Comparison of ENCODE assay signal across 12 cellular contexts in genomic region chr2:177467646-177468045, GRCh38.
DNase-seq lines count a peak whose midpoint lies in the region; ATAC-seq and TF ChIP-seq lines count a peak whose summit lies in the region.
"Had no signal": no experiment of that assay in that cellular context is flagged by ENCODE, and none has a peak within 500 bp of the region (broad histone marks: within the 10 kb centered on the region; RNA-seq: fewer than 3 reads in every experiment).

No MANE protein-coding gene starts in this region.

- peaks cover 15% of the 10 kb centered on the region for H3K9me3 ChIP-seq in SK-N-SH
- no peaks in the 10 kb centered on the region for H3K9me3 ChIP-seq in smooth muscle cell (replicated peaks; ENCODE audit: low read depth)
- no peaks in the 10 kb centered on the region for H3K9me3 ChIP-seq in colonic mucosa

- H3K9ac ChIP-seq in SK-N-SH (no peak overlapping the region), smooth muscle cell (ENCODE audit: low read depth) (no peak overlapping the region), colonic mucosa (ENCODE audit: low read depth in 2 of 2, low read length in 2 of 2) (no peak overlapping the region)

- DNase-seq in SIG-M5 treated with dmso at 0.1 percent for 504 hours (lab: John Stamatoyannopoulos, UW; ENCODE audit: unreplicated experiment) = peak; percentile 35
- DNase-seq in SIG-M5 (lab: John Stamatoyannopoulos, UW) = no peak
- no peak for DNase-seq in SK-N-SH
- DNase-seq in fibroblast of gingiva (ENCODE audit: low read depth) = peak; percentile 24
- no peak for DNase-seq in smooth muscle cell (lab: John Stamatoyannopoulos, UW; ENCODE audit: unreplicated experiment)
- no peak for DNase-seq in activated CD4-positive, alpha-beta T cell treated with anti-CD3 and anti-CD28 coated beads, Interleukin-2, amount 50 U/mL, for 48 hours
- no peak for DNase-seq in colonic mucosa
- DNase-seq: activated CD4-positive, alpha-beta T cell treated with anti-CD3 and anti-CD28 coated beads, Interleukin-2, amount 10 ng/mL, durations not matched to agents 24 days and 14 days; brain microvascular endothelial cell; Caco-2; T-helper 2 cell had no signal

- no peak overlapping the region for H2AFZ ChIP-seq in SK-N-SH (ENCODE audit: low read depth)
- no peak overlapping the region for H2AFZ ChIP-seq in smooth muscle cell (ENCODE audit: low read depth)

- CTCF ChIA-PET in SK-N-SH (lab: Yijun Ruan, JAX) = no interaction called here

- H3K4me2 ChIP-seq in SK-N-SH (no peak overlapping the region), smooth muscle cell (no peak overlapping the region)

- H3K36me3 ChIP-seq in SK-N-SH (replicated peaks in 1 of 2; ENCODE audit: control insufficient read depth in 1 of 2, insufficient read depth in 2 of 2, low read length in 1 of 2) (peaks cover 47 to 58% of the 10 kb centered on the region in 2 experiments), smooth muscle cell (ENCODE audit: low read depth) (peaks cover 13% of the 10 kb centered on the region), colonic mucosa (no peaks in the 10 kb centered on the region)
- H3K36me3 ChIP-seq: brain microvascular endothelial cell had no signal

- no peaks in the 10 kb centered on the region for H4K20me1 ChIP-seq in SK-N-SH (ENCODE audit: insufficient read depth)
- no peaks in the 10 kb centered on the region for H4K20me1 ChIP-seq in smooth muscle cell (ENCODE audit: low read depth)

- no peaks in the 10 kb centered on the region for H3K9me2 ChIP-seq in SK-N-SH

- H3K27ac ChIP-seq in SK-N-SH (ENCODE audit: low read depth in 2 of 2, low read length in 1 of 2) = peak overlapping the region in 1 of 2 experiments; percentile 27; a peak in 2 of 4 replicates
- peak overlapping the region; percentile 21 for H3K27ac ChIP-seq in smooth muscle cell (ENCODE audit: low read depth)
- no peak overlapping the region for H3K27ac ChIP-seq in colonic mucosa
- H3K27ac ChIP-seq: brain microvascular endothelial cell had no signal

- ATAC-seq in HG02763 (IDR thresholded peaks at IDR 0.05; ENCODE audit: unreplicated experiment) = no peak

- H3F3A ChIP-seq in SK-N-SH (replicated peaks; ENCODE audit: insufficient read depth) = peaks cover 25% of the 10 kb centered on the region
- H3F3A ChIP-seq in smooth muscle cell (ENCODE audit: low read depth) = no peaks in the 10 kb centered on the region

- intact Hi-C loops in colonic mucosa (cut with DNase I) = no loop called here

- TF ChIP-seq RAD21 in SK-N-SH (IDR thresholded peaks at IDR 0.05; ENCODE audit: low read length) = no peak

- no peak overlapping the region for H3K4me3 ChIP-seq in SK-N-SH (ENCODE audit: low read depth in 2 of 2, low read length in 1 of 2)
- no peak overlapping the region for H3K4me3 ChIP-seq in smooth muscle cell
- no peak overlapping the region for H3K4me3 ChIP-seq in colonic mucosa

- H3K4me1 ChIP-seq in SK-N-SH (ENCODE audit: control insufficient read depth in 1 of 2, insufficient read depth in 2 of 2, low read depth in 1 of 2, low read length in 1 of 2) (no peaks in the 10 kb centered on the region; a peak in 3 of 4 replicates), smooth muscle cell (ENCODE audit: low read depth) (peaks cover 3% of the 10 kb centered on the region), colonic mucosa (no peaks in the 10 kb centered on the region)
- H3K4me1 ChIP-seq: Caco-2 had no signal

- POLR2A ChIA-PET in SK-N-SH (lab: Yijun Ruan, JAX) = no interaction called here

- H3K79me2 ChIP-seq in SK-N-SH (ENCODE audit: insufficient read depth) (peaks cover 3% of the 10 kb centered on the region; the same call in 1 of the 2 replicates), smooth muscle cell (ENCODE audit: low read depth) (no peaks in the 10 kb centered on the region)

- no peak for TF ChIP-seq EP300 in SK-N-SH (IDR thresholded peaks at IDR 0.05; ENCODE audit: borderline replicate concordance in 1 of 2, low read depth in 1 of 2, low read length in 1 of 2)

- H3K27me3 ChIP-seq in SK-N-SH (ENCODE audit: insufficient read depth) (no peaks in the 10 kb centered on the region), smooth muscle cell (ENCODE audit: low read depth) (no peaks in the 10 kb centered on the region), colonic mucosa (no peaks in the 10 kb centered on the region)
- H3K27me3 ChIP-seq: brain microvascular endothelial cell had no signal

- WGBS in SK-N-SH (ENCODE audit: low lambda C conversion rate) = 67% methylated on average over 1 of the region's 1 CpG
- WGBS in smooth muscle cell (ENCODE audit: low lambda C conversion rate) = 60% methylated on average over 1 of the region's 1 CpG

- TF ChIP-seq CTCF in SK-N-SH (IDR thresholded peaks at IDR 0.05) (no peak), smooth muscle cell (IDR thresholded peaks at IDR 0.05; ENCODE audit: borderline replicate concordance, insufficient read depth, poor library complexity, severe bottlenecking) (no peak), colonic mucosa (IDR thresholded peaks at IDR 0.05) (no peak)

TF ChIP-seq in SK-N-SH, 30 proteins besides CTCF, POLR2A, EP300 and RAD21 (continues in another document):
- no peak for TF ChIP-seq MAX (IDR thresholded peaks at IDR 0.05; ENCODE audit: low read depth)
- no peak for TF ChIP-seq FOXJ3 (CRISPR knock-in tag; IDR thresholded peaks at IDR 0.05)
- TF ChIP-seq TCF12 (IDR thresholded peaks at IDR 0.05) = peak; percentile 23; the same call in 1 of the 2 replicates
- TF ChIP-seq POLR2AphosphoS5 (IDR thresholded peaks at IDR 0.05; ENCODE audit: low read depth, low read length) = no peak
- no peak for TF ChIP-seq SMC3 (IDR thresholded peaks at IDR 0.05; ENCODE audit: low read depth, low read length)
- no peak for TF ChIP-seq REST (IDR thresholded peaks at IDR 0.05; ENCODE audit: low read depth, low read length)
- no peak for TF ChIP-seq IRF3 (IDR thresholded peaks at IDR 0.05; ENCODE audit: low read depth, low read length)
- TF ChIP-seq MXI1 (IDR thresholded peaks at IDR 0.05; ENCODE audit: low read depth, low read length) = no peak
- TF ChIP-seq FOSL2 (IDR thresholded peaks at IDR 0.05; ENCODE audit: borderline replicate concordance, low read depth) = peak; percentile 69; the same call in 1 of the 2 replicates
- peak; percentile 33; the same call in 1 of the 2 replicates for TF ChIP-seq JUND (IDR thresholded peaks at IDR 0.05)
- peak; percentile 81; the same call in 1 of the 2 replicates for TF ChIP-seq MEF2A (IDR thresholded peaks at IDR 0.05; ENCODE audit: borderline replicate concordance, low read depth)
- no peak for TF ChIP-seq NFIC (IDR thresholded peaks at IDR 0.05; ENCODE audit: borderline replicate concordance)
- TF ChIP-seq RFX5 (IDR thresholded peaks at IDR 0.05; ENCODE audit: low read length) = no peak
- no peak for TF ChIP-seq RCOR1 (IDR thresholded peaks at IDR 0.05; ENCODE audit: low read length)
- TF ChIP-seq PBX3 (IDR thresholded peaks at IDR 0.05) = no peak
- no peak for TF ChIP-seq TAF1 (IDR thresholded peaks at IDR 0.05; ENCODE audit: borderline replicate concordance, low read depth, low read length)
- TF ChIP-seq EZH2phosphoT487 (IDR thresholded peaks at IDR 0.05; ENCODE audit: borderline replicate concordance, low read depth) = no peak
- TF ChIP-seq ELF1 (IDR thresholded peaks at IDR 0.05) = no peak
- no peak for TF ChIP-seq CHD2 (IDR thresholded peaks at IDR 0.05; ENCODE audit: low read length, partially characterized antibody)

Comparison
In these comparisons a context has a peak if more than half of its experiments do, and no peak if none do; other contexts are left out.
1. DNase-seq: peak in SIG-M5 treated with dmso at 0.1 percent for 504 hours (single experiment) and fibroblast of gingiva (single experiment); none in SIG-M5 (single experiment), SK-N-SH (single experiment), smooth muscle cell (single experiment), activated CD4-positive, alpha-beta T cell treated with anti-CD3 and anti-CD28 coated beads, Interleukin-2, amount 50 U/mL, for 48 hours (0 of 2) and colonic mucosa (single experiment).